In genomic region chr6:73388800-73389512, GRCh38 we compare ENCODE assay signal across 1 cellular context.
A peak's percentile ranks its signal among the peaks of the same experiment; 100 is the strongest.
TF ChIP-seq lines count a peak whose summit lies in the region.

No MANE protein-coding gene starts in this region.

TF ChIP-seq in HEK293, 187 proteins besides CTCF, POLR2A, EP300 and RAD21 (continued from another document and continues in another):
- TF ChIP-seq, protein P1, sequence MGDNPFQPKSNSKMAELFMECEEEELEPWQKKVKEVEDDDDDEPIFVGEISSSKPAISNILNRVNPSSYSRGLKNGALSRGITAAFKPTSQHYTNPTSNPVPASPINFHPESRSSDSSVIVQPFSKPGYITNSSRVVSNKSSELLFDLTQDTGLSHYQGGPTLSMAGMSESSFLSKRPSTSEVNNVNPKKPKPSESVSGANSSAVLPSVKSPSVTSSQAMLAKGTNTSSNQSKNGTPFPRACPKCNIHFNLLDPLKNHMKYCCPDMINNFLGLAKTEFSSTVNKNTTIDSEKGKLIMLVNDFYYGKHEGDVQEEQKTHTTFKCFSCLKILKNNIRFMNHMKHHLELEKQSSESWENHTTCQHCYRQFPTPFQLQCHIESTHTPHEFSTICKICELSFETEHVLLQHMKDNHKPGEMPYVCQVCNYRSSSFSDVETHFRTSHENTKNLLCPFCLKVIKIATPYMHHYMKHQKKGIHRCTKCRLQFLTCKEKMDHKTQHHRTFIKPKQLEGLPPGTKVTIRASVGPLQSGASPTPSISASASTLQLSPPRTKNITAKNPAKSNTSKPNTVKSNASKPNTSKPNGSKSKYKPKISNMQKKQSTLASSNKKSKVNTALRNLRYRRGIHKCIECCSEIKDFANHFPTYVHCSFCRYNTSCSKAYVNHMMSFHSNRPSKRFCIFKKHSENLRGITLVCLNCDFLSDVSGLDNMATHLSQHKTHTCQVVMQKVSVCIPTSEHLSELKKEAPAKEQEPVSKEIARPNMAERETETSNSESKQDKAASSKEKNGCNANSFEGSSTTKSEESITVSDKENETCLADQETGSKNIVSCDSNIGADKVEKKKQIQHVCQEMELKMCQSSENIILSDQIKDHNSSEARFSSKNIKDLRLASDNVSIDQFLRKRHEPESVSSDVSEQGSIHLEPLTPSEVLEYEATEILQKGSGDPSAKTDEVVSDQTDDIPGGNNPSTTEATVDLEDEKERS (tag by site-specific recombination; IDR thresholded peaks at IDR 0.05): no peak
- TF ChIP-seq ZNF335 (tag by site-specific recombination; conservative IDR thresholded peaks at IDR 0.05): peak; percentile 85
- TF ChIP-seq ZNF621 (tag by site-specific recombination; IDR thresholded peaks at IDR 0.05): no peak
- no peak for TF ChIP-seq ZNF350 (tag by site-specific recombination; IDR thresholded peaks at IDR 0.05)
- no peak for TF ChIP-seq ZNF404 (tag by site-specific recombination; IDR thresholded peaks at IDR 0.05)
- TF ChIP-seq, protein P2, sequence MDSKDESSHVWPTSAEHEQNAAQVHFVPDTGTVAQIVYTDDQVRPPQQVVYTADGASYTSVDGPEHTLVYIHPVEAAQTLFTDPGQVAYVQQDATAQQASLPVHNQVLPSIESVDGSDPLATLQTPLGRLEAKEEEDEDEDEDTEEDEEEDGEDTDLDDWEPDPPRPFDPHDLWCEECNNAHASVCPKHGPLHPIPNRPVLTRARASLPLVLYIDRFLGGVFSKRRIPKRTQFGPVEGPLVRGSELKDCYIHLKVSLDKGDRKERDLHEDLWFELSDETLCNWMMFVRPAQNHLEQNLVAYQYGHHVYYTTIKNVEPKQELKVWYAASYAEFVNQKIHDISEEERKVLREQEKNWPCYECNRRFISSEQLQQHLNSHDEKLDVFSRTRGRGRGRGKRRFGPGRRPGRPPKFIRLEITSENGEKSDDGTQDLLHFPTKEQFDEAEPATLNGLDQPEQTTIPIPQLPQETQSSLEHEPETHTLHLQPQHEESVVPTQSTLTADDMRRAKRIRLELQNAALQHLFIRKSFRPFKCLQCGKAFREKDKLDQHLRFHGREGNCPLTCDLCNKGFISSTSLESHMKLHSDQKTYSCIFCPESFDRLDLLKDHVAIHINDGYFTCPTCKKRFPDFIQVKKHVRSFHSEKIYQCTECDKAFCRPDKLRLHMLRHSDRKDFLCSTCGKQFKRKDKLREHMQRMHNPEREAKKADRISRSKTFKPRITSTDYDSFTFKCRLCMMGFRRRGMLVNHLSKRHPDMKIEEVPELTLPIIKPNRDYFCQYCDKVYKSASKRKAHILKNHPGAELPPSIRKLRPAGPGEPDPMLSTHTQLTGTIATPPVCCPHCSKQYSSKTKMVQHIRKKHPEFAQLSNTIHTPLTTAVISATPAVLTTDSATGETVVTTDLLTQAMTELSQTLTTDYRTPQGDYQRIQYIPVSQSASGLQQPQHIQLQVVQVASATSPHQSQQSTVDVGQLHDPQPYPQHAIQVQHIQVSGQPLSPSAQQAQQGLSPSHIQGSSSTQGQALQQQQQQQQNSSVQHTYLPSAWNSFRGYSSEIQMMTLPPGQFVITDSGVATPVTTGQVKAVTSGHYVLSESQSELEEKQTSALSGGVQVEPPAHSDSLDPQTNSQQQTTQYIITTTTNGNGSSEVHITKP (tag by site-specific recombination; IDR thresholded peaks at IDR 0.05): 0 out of 2 replicates have a peak, but pooled peaks have one; percentile 45
- TF ChIP-seq ZNF629 (tag by site-specific recombination; IDR thresholded peaks at IDR 0.05): 0 out of 2 replicates have a peak, but pooled peaks have one; percentile 14
- no peak for TF ChIP-seq ZNF596 (tag by site-specific recombination; IDR thresholded peaks at IDR 0.05)
- no peak for TF ChIP-seq ZNF747 (tag by site-specific recombination; IDR thresholded peaks at IDR 0.05)
- no peak for TF ChIP-seq HOXA7 (CRISPR knock-in tag; IDR thresholded peaks at IDR 0.05; ENCODE audit: borderline replicate concordance)
- TF ChIP-seq ZBTB1 (tag by site-specific recombination; IDR thresholded peaks at IDR 0.05): no peak
- no peak for TF ChIP-seq ZNF280C (tag by site-specific recombination; IDR thresholded peaks at IDR 0.05)
- TF ChIP-seq ZNF416 (tag by site-specific recombination; IDR thresholded peaks at IDR 0.05): no peak
- TF ChIP-seq, protein P3, sequence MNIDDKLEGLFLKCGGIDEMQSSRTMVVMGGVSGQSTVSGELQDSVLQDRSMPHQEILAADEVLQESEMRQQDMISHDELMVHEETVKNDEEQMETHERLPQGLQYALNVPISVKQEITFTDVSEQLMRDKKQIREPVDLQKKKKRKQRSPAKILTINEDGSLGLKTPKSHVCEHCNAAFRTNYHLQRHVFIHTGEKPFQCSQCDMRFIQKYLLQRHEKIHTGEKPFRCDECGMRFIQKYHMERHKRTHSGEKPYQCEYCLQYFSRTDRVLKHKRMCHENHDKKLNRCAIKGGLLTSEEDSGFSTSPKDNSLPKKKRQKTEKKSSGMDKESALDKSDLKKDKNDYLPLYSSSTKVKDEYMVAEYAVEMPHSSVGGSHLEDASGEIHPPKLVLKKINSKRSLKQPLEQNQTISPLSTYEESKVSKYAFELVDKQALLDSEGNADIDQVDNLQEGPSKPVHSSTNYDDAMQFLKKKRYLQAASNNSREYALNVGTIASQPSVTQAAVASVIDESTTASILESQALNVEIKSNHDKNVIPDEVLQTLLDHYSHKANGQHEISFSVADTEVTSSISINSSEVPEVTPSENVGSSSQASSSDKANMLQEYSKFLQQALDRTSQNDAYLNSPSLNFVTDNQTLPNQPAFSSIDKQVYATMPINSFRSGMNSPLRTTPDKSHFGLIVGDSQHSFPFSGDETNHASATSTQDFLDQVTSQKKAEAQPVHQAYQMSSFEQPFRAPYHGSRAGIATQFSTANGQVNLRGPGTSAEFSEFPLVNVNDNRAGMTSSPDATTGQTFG (tag by site-specific recombination; IDR thresholded peaks at IDR 0.05; ENCODE audit: borderline replicate concordance): no peak
- TF ChIP-seq, protein P4, sequence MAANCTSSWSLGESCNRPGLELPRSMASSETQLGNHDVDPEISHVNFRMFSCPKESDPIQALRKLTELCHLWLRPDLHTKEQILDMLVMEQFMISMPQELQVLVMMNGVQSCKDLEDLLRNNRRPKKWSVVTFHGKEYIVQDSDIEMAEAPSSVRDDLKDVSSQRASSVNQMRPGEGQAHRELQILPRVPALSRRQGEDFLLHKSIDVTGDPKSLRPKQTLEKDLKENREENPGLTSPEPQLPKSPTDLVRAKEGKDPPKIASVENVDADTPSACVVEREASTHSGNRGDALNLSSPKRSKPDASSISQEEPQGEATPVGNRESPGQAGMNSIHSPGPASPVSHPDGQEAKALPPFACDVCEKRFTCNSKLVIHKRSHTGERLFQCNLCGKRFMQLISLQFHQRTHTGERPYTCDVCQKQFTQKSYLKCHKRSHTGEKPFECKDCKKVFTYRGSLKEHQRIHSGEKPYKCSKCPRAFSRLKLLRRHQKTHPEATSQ (tag by site-specific recombination; IDR thresholded peaks at IDR 0.05): no peak
- TF ChIP-seq ZNF707 (tag by site-specific recombination; IDR thresholded peaks at IDR 0.05): no peak
- TF ChIP-seq, protein P5, sequence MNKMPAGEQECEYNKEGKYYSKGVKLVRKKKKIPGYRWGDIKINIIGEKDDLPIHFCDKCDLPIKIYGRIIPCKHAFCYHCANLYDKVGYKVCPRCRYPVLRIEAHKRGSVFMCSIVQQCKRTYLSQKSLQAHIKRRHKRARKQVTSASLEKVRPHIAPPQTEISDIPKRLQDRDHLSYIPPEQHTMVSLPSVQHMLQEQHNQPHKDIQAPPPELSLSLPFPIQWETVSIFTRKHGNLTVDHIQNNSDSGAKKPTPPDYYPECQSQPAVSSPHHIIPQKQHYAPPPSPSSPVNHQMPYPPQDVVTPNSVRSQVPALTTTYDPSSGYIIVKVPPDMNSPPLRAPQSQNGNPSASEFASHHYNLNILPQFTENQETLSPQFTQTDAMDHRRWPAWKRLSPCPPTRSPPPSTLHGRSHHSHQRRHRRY (tag by site-specific recombination; IDR thresholded peaks at IDR 0.05): no peak
- TF ChIP-seq, protein P6, sequence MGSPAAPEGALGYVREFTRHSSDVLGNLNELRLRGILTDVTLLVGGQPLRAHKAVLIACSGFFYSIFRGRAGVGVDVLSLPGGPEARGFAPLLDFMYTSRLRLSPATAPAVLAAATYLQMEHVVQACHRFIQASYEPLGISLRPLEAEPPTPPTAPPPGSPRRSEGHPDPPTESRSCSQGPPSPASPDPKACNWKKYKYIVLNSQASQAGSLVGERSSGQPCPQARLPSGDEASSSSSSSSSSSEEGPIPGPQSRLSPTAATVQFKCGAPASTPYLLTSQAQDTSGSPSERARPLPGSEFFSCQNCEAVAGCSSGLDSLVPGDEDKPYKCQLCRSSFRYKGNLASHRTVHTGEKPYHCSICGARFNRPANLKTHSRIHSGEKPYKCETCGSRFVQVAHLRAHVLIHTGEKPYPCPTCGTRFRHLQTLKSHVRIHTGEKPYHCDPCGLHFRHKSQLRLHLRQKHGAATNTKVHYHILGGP (tag by site-specific recombination; IDR thresholded peaks at IDR 0.05): no peak
- TF ChIP-seq OSR2 (tag by site-specific recombination; IDR thresholded peaks at IDR 0.05): no peak
- no peak for TF ChIP-seq ELK4 (IDR thresholded peaks at IDR 0.05; ENCODE audit: borderline replicate concordance, low read depth, low read length)
- peak; percentile 62 for TF ChIP-seq ZNF2 (tag by site-specific recombination; IDR thresholded peaks at IDR 0.05)
- peak; percentile 60 for TF ChIP-seq ZBTB11 (tag by site-specific recombination; conservative IDR thresholded peaks at IDR 0.05; ENCODE audit: low read depth)
- no peak for TF ChIP-seq SCRT2 (tag by site-specific recombination; IDR thresholded peaks at IDR 0.05)
- no peak for TF ChIP-seq ZNF549 (tag by site-specific recombination; IDR thresholded peaks at IDR 0.05)
- TF ChIP-seq ZNF175 (tag by site-specific recombination; IDR thresholded peaks at IDR 0.05): no peak
- TF ChIP-seq, protein P7, sequence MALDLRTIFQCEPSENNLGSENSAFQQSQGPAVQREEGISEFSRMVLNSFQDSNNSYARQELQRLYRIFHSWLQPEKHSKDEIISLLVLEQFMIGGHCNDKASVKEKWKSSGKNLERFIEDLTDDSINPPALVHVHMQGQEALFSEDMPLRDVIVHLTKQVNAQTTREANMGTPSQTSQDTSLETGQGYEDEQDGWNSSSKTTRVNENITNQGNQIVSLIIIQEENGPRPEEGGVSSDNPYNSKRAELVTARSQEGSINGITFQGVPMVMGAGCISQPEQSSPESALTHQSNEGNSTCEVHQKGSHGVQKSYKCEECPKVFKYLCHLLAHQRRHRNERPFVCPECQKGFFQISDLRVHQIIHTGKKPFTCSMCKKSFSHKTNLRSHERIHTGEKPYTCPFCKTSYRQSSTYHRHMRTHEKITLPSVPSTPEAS (tag by site-specific recombination; IDR thresholded peaks at IDR 0.05): no peak
- TF ChIP-seq HOXC10 (CRISPR knock-in tag; IDR thresholded peaks at IDR 0.05): no peak
- TF ChIP-seq ZNF830 (tag by site-specific recombination; IDR thresholded peaks at IDR 0.05; ENCODE audit: low read depth): no peak
- TF ChIP-seq ZNF843 (tag by site-specific recombination; IDR thresholded peaks at IDR 0.05): peak; percentile 49; the same call in 1 of the 2 replicates
- no peak for TF ChIP-seq ZNF433 (tag by site-specific recombination; IDR thresholded peaks at IDR 0.05; ENCODE audit: low read depth)
- TF ChIP-seq ZNF677 (tag by site-specific recombination; IDR thresholded peaks at IDR 0.05): no peak
- TF ChIP-seq ZNF140 (tag by site-specific recombination; IDR thresholded peaks at IDR 0.05): no peak
